In the genomic region with DNA sequence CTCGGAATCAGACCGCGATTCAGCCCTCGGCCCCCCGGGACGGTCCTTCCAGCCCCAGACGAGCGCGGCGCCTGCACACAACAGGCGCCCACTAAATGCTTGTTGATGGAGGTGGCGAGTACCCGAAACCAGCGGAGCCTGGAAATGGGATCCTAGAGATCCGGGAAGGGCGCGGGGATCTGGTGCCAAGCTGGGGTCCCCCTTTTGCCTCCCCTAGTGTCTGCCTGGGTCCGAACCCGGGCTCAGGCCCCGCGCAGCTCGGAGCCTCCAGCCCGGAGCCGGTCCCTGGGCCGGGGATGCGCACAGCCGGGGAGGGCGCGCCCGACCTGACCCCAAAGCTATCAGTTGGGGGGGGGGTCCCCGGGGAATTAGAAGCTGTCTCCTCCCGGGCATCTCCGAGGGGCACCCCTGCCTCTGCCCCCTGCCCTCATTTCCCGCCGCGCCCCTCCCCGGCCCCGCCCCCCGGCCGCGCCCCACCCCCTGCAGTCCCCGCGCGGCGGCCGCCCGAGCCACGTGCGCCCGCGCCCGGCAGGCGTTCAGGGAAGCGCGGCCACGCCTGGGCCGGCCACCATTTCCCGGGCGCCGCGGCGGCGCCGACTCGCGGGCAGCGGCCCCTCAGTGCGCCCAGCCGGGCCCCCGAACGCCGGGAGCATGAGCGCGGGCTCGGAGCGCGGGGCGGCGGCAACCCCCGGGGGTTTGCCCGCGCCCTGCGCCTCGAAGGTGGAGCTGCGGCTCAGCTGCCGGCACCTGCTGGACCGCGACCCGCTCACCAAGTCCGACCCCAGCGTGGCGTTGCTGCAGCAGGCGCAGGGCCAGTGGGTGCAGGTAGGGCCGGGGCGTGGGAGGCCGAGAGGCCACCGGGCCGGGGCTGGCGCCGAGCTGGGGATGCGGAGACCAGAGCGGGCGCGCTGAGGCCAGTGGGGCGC, we compare ENCODE assay signal across 1 cellular context.
TF ChIP-seq lines count a peak whose summit lies in the region.

A gene (plus strand): TSS at position 512 of the 926 bp plus-strand sequence. CDS start 140 bp downstream, at position 652.

TF ChIP-seq in HepG2, 621 proteins besides CTCF, POLR2A, EP300 and RAD21 (continued from another document):
- TF ChIP-seq, protein P1, sequence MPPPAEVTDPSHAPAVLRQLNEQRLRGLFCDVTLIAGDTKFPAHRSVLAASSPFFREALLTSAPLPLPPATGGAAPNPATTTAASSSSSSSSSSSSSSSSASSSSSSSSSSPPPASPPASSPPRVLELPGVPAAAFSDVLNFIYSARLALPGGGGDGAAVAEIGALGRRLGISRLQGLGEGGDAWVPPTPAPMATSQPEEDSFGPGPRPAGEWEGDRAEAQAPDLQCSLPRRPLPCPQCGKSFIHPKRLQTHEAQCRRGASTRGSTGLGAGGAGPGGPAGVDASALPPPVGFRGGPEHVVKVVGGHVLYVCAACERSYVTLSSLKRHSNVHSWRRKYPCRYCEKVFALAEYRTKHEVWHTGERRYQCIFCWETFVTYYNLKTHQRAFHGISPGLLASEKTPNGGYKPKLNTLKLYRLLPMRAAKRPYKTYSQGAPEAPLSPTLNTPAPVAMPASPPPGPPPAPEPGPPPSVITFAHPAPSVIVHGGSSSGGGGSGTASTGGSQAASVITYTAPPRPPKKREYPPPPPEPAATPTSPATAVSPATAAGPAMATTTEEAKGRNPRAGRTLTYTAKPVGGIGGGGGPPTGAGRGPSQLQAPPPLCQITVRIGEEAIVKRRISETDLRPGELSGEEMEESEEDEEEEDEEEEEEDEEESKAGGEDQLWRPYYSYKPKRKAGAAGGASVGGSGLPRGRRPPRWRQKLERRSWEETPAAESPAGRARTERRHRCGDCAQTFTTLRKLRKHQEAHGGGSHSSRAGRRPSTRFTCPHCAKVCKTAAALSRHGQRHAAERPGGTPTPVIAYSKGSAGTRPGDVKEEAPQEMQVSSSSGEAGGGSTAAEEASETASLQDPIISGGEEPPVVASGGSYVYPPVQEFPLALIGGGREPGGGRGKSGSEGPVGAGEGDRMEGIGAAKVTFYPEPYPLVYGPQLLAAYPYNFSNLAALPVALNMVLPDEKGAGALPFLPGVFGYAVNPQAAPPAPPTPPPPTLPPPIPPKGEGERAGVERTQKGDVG (CRISPR knock-in tag; IDR thresholded peaks at IDR 0.05; ENCODE audit: borderline replicate concordance), result no peak
